Comparison of ENCODE assay signal across 14 cellular contexts in genomic region chr3:142947799-142948575, GRCh38. TPM values are rescaled to one million over a fixed set of nuclear protein-coding genes. Genes with fewer than 3 reads are reported as not detected.
DNase-seq lines count a peak whose midpoint lies in the region; ATAC-seq, FAIRE-seq and TF ChIP-seq lines count a peak whose summit lies in the region.
"Had no signal": no experiment of that assay in that cellular context is flagged by ENCODE, and none has a peak within 500 bp of the region (broad histone marks: within the 10 kb centered on the region; RNA-seq: fewer than 3 reads in every experiment).

No MANE protein-coding gene starts in this region.

- in situ Hi-C loops in HepG2 (cut with HindIII; ENCODE audit: extremely low pct_ligation_motif_present, low pct_unique_long_range_greater_than_20kb) = no loop called here

- H3K36me3 ChIP-seq in HepG2 (replicated peaks in 1 of 2; ENCODE audit: control insufficient read depth in 1 of 2, insufficient read depth in 2 of 2, low read length in 2 of 2) = no peaks in the 10 kb centered on the region
- H3K36me3 ChIP-seq in right lobe of liver = no peaks in the 10 kb centered on the region
- H3K36me3 ChIP-seq: lower lobe of right lung, tibial artery had no signal

- POLR2A ChIA-PET in HepG2 (lab: Yijun Ruan, JAX) = no interaction called here

- H3K4me2 ChIP-seq in HepG2 (ENCODE audit: low read depth, low read length) = no peak overlapping the region

- ATAC-seq in HepG2 (no peak), right lobe of liver (no peak), foreskin keratinocyte (peak; percentile 59), GM21447 (IDR thresholded peaks at IDR 0.05; ENCODE audit: unreplicated experiment) (no peak), GM21367 (IDR thresholded peaks at IDR 0.05; ENCODE audit: unreplicated experiment) (no peak)
- peak; percentile 78 for ATAC-seq in stimulated activated naive CD8-positive, alpha-beta T cell treated with anti-CD3 and anti-CD28 coated beads, Interleukin-15, Interleukin-2, amounts not matched to agents 100 U/mL and 50 U/mL, for 24 hours

- no peak for TF ChIP-seq RAD21 in HepG2 (CRISPR knock-in tag; IDR thresholded peaks at IDR 0.05)

- no peaks in the 10 kb centered on the region for H3K79me2 ChIP-seq in HepG2 (ENCODE audit: insufficient read depth, low read length)

- DNase-seq in HepG2 (ENCODE audit: low spot score) (no peak), right lobe of liver (no peak), RCC 7860 (ENCODE audit: low spot score) (peak; percentile 37), foreskin keratinocyte (no peak), NCI-H2196 treated with DMSO at 0.1 percent for 48 hours (lab: John Stamatoyannopoulos, UW; ENCODE audit: unreplicated experiment) (no peak)
- DNase-seq in stimulated activated naive CD8-positive, alpha-beta T cell treated with anti-CD3 and anti-CD28 coated beads, Interleukin-15, Interleukin-2, amounts not matched to agents 100 U/mL and 50 U/mL, for 24 hours = peak; percentile 19
- DNase-seq: activated CD8-positive, alpha-beta memory T cell treated with anti-CD3 and anti-CD28 coated beads, Interleukin-2, amount 50 U/mL, for 48 hours; CD8-positive, alpha-beta memory T cell; lower lobe of right lung; NCI-H1105; NK-92 treated with Interleukin-12 subunit alpha and Interleukin-12 subunit beta, amount 100 ng/mL, for 24 hours; tibial artery had no signal

- H3K4me3 ChIP-seq in HepG2 (replicated peaks in 1 of 3; ENCODE audit: insufficient read depth in 1 of 3, low read depth in 2 of 3, low read length in 3 of 3) (no peak overlapping the region), right lobe of liver (no peak overlapping the region)
- H3K4me3 ChIP-seq: lower lobe of right lung, tibial artery had no signal

- no peak overlapping the region for H3K9ac ChIP-seq in HepG2 (ENCODE audit: insufficient read depth, low read depth, low read length)

- no TSS peak for BruUV-seq in HepG2 (replicated peaks; lab: Mats Ljungman, UMichigan)

- H4K20me1 ChIP-seq in HepG2 (ENCODE audit: insufficient read depth, low read length) = no peaks in the 10 kb centered on the region

- TF ChIP-seq CTCF in HepG2 (CRISPR knock-in tag; IDR thresholded peaks at IDR 0.05) (no peak), right lobe of liver (IDR thresholded peaks at IDR 0.05) (no peak), foreskin keratinocyte (conservative IDR thresholded peaks at IDR 0.05) (no peak)

- H3K9me3 ChIP-seq in HepG2 (ENCODE audit: low read length) = no peaks in the 10 kb centered on the region
- no peaks in the 10 kb centered on the region for H3K9me3 ChIP-seq in right lobe of liver
- H3K9me3 ChIP-seq: lower lobe of right lung, tibial artery had no signal

- peaks cover 46% of the 10 kb centered on the region for H3K4me1 ChIP-seq in HepG2 (ENCODE audit: insufficient read depth, low read length)
- peaks cover 0 to 26% (median 3%) of the 10 kb centered on the region in 4 donors for H3K4me1 ChIP-seq in right lobe of liver
- peaks cover 11% of the 10 kb centered on the region for H3K4me1 ChIP-seq in foreskin keratinocyte
- H3K4me1 ChIP-seq: lower lobe of right lung had no signal

- no peak overlapping the region for H2AFZ ChIP-seq in HepG2 (ENCODE audit: low read length)

- intact Hi-C loops in HepG2 (cut with micrococcal nuclease; ENCODE audit: unreplicated experiment) (no loop called here), right lobe of liver (cut with DNase I) (no loop called here)

- 91% methylated on average over 13 of the region's 13 CpGs for WGBS in HepG2 (ENCODE audit: low lambda C conversion rate)
- 90% methylated on average over 9 of the region's 13 CpGs for WGBS in right lobe of liver (ENCODE audit: insufficient coverage, low coverage, low lambda C conversion rate, missing lambda C conversion rate)

- no peak for FAIRE-seq in HepG2 (lab: Jason Lieb, UNC)
- FAIRE-seq in RCC 7860 (lab: Jason Lieb, UNC) = no peak

- H3K27ac ChIP-seq in HepG2 (ENCODE audit: extremely low read length, insufficient read depth, low read length) (no peak overlapping the region), right lobe of liver (no peak overlapping the region), foreskin keratinocyte (no peak overlapping the region)
- H3K27ac ChIP-seq: lower lobe of right lung, tibial artery had no signal

- no peaks in the 10 kb centered on the region; a peak in 1 of 5 replicates for H3K27me3 ChIP-seq in HepG2 (ENCODE audit: control insufficient read depth in 1 of 2, insufficient read depth in 2 of 2, low read length in 2 of 2)
- H3K27me3 ChIP-seq in right lobe of liver = no peaks in the 10 kb centered on the region
- peaks cover 4% of the 10 kb centered on the region for H3K27me3 ChIP-seq in foreskin keratinocyte

- no peak for TF ChIP-seq POLR2A in HepG2 (IDR thresholded peaks at IDR 0.05; ENCODE audit: insufficient read depth in 1 of 2, low read depth in 2 of 2, low read length in 2 of 2)
- no peak for TF ChIP-seq POLR2A in right lobe of liver (IDR thresholded peaks at IDR 0.05)

- CTCF ChIA-PET in HepG2 (lab: Yijun Ruan, JAX; ENCODE audit: low intra/inter-chr PET ratio, low total read pairs) = no interaction called here

- TF ChIP-seq EP300 in HepG2 (IDR thresholded peaks at IDR 0.05; ENCODE audit: low read depth in 2 of 2, low read length in 2 of 2) = no peak
- TF ChIP-seq EP300 in HepG2 (CRISPR knock-in tag; IDR thresholded peaks at IDR 0.05; ENCODE audit: borderline replicate concordance) = no peak

RNA-seq across cellular contexts. Expression of gene PAQR9, which starts 15.5 kb away (rescaled TPM):
- total RNA-seq in HepG2 (2016; rRNA removed; fragmentation: Illumina TruSeq; extraction: Trizol) = 10.3 and 10.4 TPM in 2 replicates
- 3.6 and 3.8 TPM in 2 replicates for total RNA-seq in HepG2 (2016; cell fraction: cytosol; rRNA removed; fragmentation: Illumina TruSeq; extraction: Trizol; ENCODE audit: low read depth)
- 10.3 and 10.5 TPM in 2 replicates for total RNA-seq in HepG2 (2016; cell fraction: insoluble cytoplasmic fraction; rRNA removed; fragmentation: Illumina TruSeq; extraction: Trizol)
- total RNA-seq in HepG2 (2016; cell fraction: membrane; rRNA removed; fragmentation: Illumina TruSeq; extraction: Trizol) = 12.0 and 13.5 TPM in 2 replicates
- total RNA-seq in HepG2 (2016; cell fraction: nucleus; rRNA removed; fragmentation: Illumina TruSeq; extraction: Trizol) = 9.3 and 10.1 TPM in 2 replicates
- polyA plus RNA-seq in HepG2 (2011; rRNA removed) = 3.7 and 8.4 TPM in 2 replicates
- 4.9 and 6.5 TPM in 2 replicates for polyA plus RNA-seq in HepG2 (2011; cell fraction: cytosol; rRNA removed)
- polyA plus RNA-seq in HepG2 (2011; cell fraction: nucleus; rRNA removed) = 8.2 and 13.0 TPM in 2 replicates
- 9.1 and 16.7 TPM in 2 replicates for polyA plus RNA-seq in HepG2 (2012)
- polyA plus RNA-seq in HepG2 (2016; cell fraction: cytosol; fragmentation: Illumina TruSeq; extraction: Trizol; ENCODE audit: low read depth) = 4.6 and 5.9 TPM in 2 replicates
- 13.7 and 14.1 TPM in 2 replicates for polyA plus RNA-seq in HepG2 (2016; cell fraction: insoluble cytoplasmic fraction; fragmentation: Illumina TruSeq; extraction: Trizol; ENCODE audit: low read depth)
- 12.2 and 13.8 TPM in 2 replicates for polyA plus RNA-seq in HepG2 (2016; cell fraction: membrane; fragmentation: Illumina TruSeq; extraction: Trizol; ENCODE audit: low read depth)
- polyA plus RNA-seq in HepG2 (2016; cell fraction: nucleus; fragmentation: Illumina TruSeq; extraction: Trizol; ENCODE audit: insufficient read depth, low read depth) = 16.0 and 16.8 TPM in 2 replicates
- 26.7 TPM in 1 of 2 replicates, not detected in the other for polyA minus RNA-seq in HepG2 (2011; rRNA and poly(A)+ RNA removed; ENCODE audit: low replicate concordance)
- 5.5 and 9.2 TPM in 2 replicates for polyA minus RNA-seq in HepG2 (2011; cell fraction: cytosol; rRNA and poly(A)+ RNA removed)
- polyA minus RNA-seq in HepG2 (2011; cell fraction: nucleus; rRNA and poly(A)+ RNA removed) = 10.3 and 15.8 TPM in 2 replicates
- 10 to 100 TPM; 10.2 to 18.6 (median 12.6) TPM for total RNA-seq in right lobe of liver
- total RNA-seq in foreskin keratinocyte = not detected in 2 replicates
- polyA plus RNA-seq in foreskin keratinocyte = not detected in 2 replicates
- total RNA-seq: CD8-positive, alpha-beta memory T cell; lower lobe of right lung had no signal
- polyA plus RNA-seq: CD8-positive, alpha-beta memory T cell had no signal

RNA-seq across cellular contexts. Expression of gene U2SURP, which starts 53.4 kb away (rescaled TPM):
- 173 and 250 TPM in 2 replicates for total RNA-seq in HepG2 (2016; rRNA removed; fragmentation: Illumina TruSeq; extraction: Trizol)
- total RNA-seq in HepG2 (2016; cell fraction: cytosol; rRNA removed; fragmentation: Illumina TruSeq; extraction: Trizol; ENCODE audit: low read depth) = 14.1 and 18.4 TPM in 2 replicates
- 173 and 234 TPM in 2 replicates for total RNA-seq in HepG2 (2016; cell fraction: insoluble cytoplasmic fraction; rRNA removed; fragmentation: Illumina TruSeq; extraction: Trizol)
- total RNA-seq in HepG2 (2016; cell fraction: membrane; rRNA removed; fragmentation: Illumina TruSeq; extraction: Trizol) = 38.5 and 45.7 TPM in 2 replicates
- total RNA-seq in HepG2 (2016; cell fraction: nucleus; rRNA removed; fragmentation: Illumina TruSeq; extraction: Trizol) = 249 and 251 TPM in 2 replicates
- 41.3 and 55.9 TPM in 2 replicates for polyA plus RNA-seq in HepG2 (2011; rRNA removed)
- 8.6 and 12.8 TPM in 2 replicates for polyA plus RNA-seq in HepG2 (2011; cell fraction: cytosol; rRNA removed)
- polyA plus RNA-seq in HepG2 (2011; cell fraction: nucleus; rRNA removed) = 39.7 and 59.0 TPM in 2 replicates
- 63.0 and 109 TPM in 2 replicates for polyA plus RNA-seq in HepG2 (2012)
- 3.4 and 3.6 TPM in 2 replicates for polyA plus RNA-seq in HepG2 (2016; cell fraction: cytosol; fragmentation: Illumina TruSeq; extraction: Trizol; ENCODE audit: low read depth)
- 156 and 157 TPM in 2 replicates for polyA plus RNA-seq in HepG2 (2016; cell fraction: insoluble cytoplasmic fraction; fragmentation: Illumina TruSeq; extraction: Trizol; ENCODE audit: low read depth)
- polyA plus RNA-seq in HepG2 (2016; cell fraction: membrane; fragmentation: Illumina TruSeq; extraction: Trizol; ENCODE audit: low read depth) = 9.2 and 11.6 TPM in 2 replicates
- polyA plus RNA-seq in HepG2 (2016; cell fraction: nucleus; fragmentation: Illumina TruSeq; extraction: Trizol; ENCODE audit: insufficient read depth, low read depth) = 227 and 232 TPM in 2 replicates
- 58.3 and 119 TPM in 2 replicates for polyA minus RNA-seq in HepG2 (2011; rRNA and poly(A)+ RNA removed; ENCODE audit: low replicate concordance)
- 33.5 and 35.1 TPM in 2 replicates for polyA minus RNA-seq in HepG2 (2011; cell fraction: cytosol; rRNA and poly(A)+ RNA removed)
- polyA minus RNA-seq in HepG2 (2011; cell fraction: nucleus; rRNA and poly(A)+ RNA removed) = 254 and 272 TPM in 2 replicates
- 10 to 100 TPM; 19.1 to 34.5 (median 26.9) TPM for total RNA-seq in right lobe of liver
- 98.4 and 98.5 TPM in 2 replicates for total RNA-seq in foreskin keratinocyte
- polyA plus RNA-seq in foreskin keratinocyte = 27.5 and 35.2 TPM in 2 replicates

RNA-seq across cellular contexts. Expression of gene PCOLCE2, which starts 59.1 kb away (rescaled TPM):
- 1.1 and 2.0 TPM in 2 replicates for total RNA-seq in HepG2 (2016; rRNA removed; fragmentation: Illumina TruSeq; extraction: Trizol)
- total RNA-seq in HepG2 (2016; cell fraction: cytosol; rRNA removed; fragmentation: Illumina TruSeq; extraction: Trizol; ENCODE audit: low read depth) = 0.40 and 0.71 TPM in 2 replicates
- total RNA-seq in HepG2 (2016; cell fraction: insoluble cytoplasmic fraction; rRNA removed; fragmentation: Illumina TruSeq; extraction: Trizol) = 2.0 and 2.1 TPM in 2 replicates
- 0.71 and 1.1 TPM in 2 replicates for total RNA-seq in HepG2 (2016; cell fraction: membrane; rRNA removed; fragmentation: Illumina TruSeq; extraction: Trizol)
- 1.5 and 2.6 TPM in 2 replicates for total RNA-seq in HepG2 (2016; cell fraction: nucleus; rRNA removed; fragmentation: Illumina TruSeq; extraction: Trizol)
- polyA plus RNA-seq in HepG2 (2011; rRNA removed) = 0.71 and 0.74 TPM in 2 replicates
- 0.46 and 1.2 TPM in 2 replicates for polyA plus RNA-seq in HepG2 (2011; cell fraction: cytosol; rRNA removed)
- 0.55 and 0.87 TPM in 2 replicates for polyA plus RNA-seq in HepG2 (2011; cell fraction: nucleus; rRNA removed)
- 0.87 and 2.5 TPM in 2 replicates for polyA plus RNA-seq in HepG2 (2012)
- polyA plus RNA-seq in HepG2 (2016; cell fraction: cytosol; fragmentation: Illumina TruSeq; extraction: Trizol; ENCODE audit: low read depth) = 0.47 and 1.1 TPM in 2 replicates
- 1.1 and 1.3 TPM in 2 replicates for polyA plus RNA-seq in HepG2 (2016; cell fraction: insoluble cytoplasmic fraction; fragmentation: Illumina TruSeq; extraction: Trizol; ENCODE audit: low read depth)
- polyA plus RNA-seq in HepG2 (2016; cell fraction: membrane; fragmentation: Illumina TruSeq; extraction: Trizol; ENCODE audit: low read depth) = 1.00 and 1.6 TPM in 2 replicates
- 3.8 and 6.0 TPM in 2 replicates for polyA plus RNA-seq in HepG2 (2016; cell fraction: nucleus; fragmentation: Illumina TruSeq; extraction: Trizol; ENCODE audit: insufficient read depth, low read depth)
- 0.60 and 25.3 TPM in 2 replicates for polyA minus RNA-seq in HepG2 (2011; rRNA and poly(A)+ RNA removed; ENCODE audit: low replicate concordance)
- polyA minus RNA-seq in HepG2 (2011; cell fraction: cytosol; rRNA and poly(A)+ RNA removed) = 1.7 TPM in 1 of 2 replicates, not detected in the other
- 0.52 and 1.5 TPM in 2 replicates for polyA minus RNA-seq in HepG2 (2011; cell fraction: nucleus; rRNA and poly(A)+ RNA removed)
- total RNA-seq in right lobe of liver = 1 to 10 TPM; 1.8 to 9.7 (median 3.8) TPM
- total RNA-seq in foreskin keratinocyte = 3.0 and 3.7 TPM in 2 replicates
- 2.4 and 3.3 TPM in 2 replicates for polyA plus RNA-seq in foreskin keratinocyte
- total RNA-seq: CD8-positive, alpha-beta memory T cell had no signal
- polyA plus RNA-seq: CD8-positive, alpha-beta memory T cell had no signal

Comparison
In these comparisons a context has a peak if more than half of its experiments do, and no peak if none do; other contexts are left out.
1. ATAC-seq: peak in foreskin keratinocyte (single experiment) and stimulated activated naive CD8-positive, alpha-beta T cell treated with anti-CD3 and anti-CD28 coated beads, Interleukin-15, Interleukin-2, amounts not matched to agents 100 U/mL and 50 U/mL, for 24 hours (single experiment); none in HepG2 (single experiment), right lobe of liver (0 of 4), GM21447 (single experiment) and GM21367 (single experiment).
2. DNase-seq: peak in RCC 7860 (single experiment) and stimulated activated naive CD8-positive, alpha-beta T cell treated with anti-CD3 and anti-CD28 coated beads, Interleukin-15, Interleukin-2, amounts not matched to agents 100 U/mL and 50 U/mL, for 24 hours (single experiment); none in HepG2 (single experiment), right lobe of liver (0 of 3), foreskin keratinocyte (0 of 2) and NCI-H2196 treated with DMSO at 0.1 percent for 48 hours (single experiment).